ENCODE assay signal across 32 cellular contexts in genomic region chr1:61313906-61314422, GRCh38.
"Had no signal": no experiment of that assay in that cellular context is flagged by ENCODE, and none has a peak within 500 bp of the region (broad histone marks: within the 10 kb centered on the region; RNA-seq: fewer than 3 reads in every experiment).

No MANE protein-coding gene starts in this region.

- H3K36me3 Mint-ChIP-seq: activated naive CD4-positive, alpha-beta T cell treated with anti-CD3 and anti-CD28 coated beads, Interleukin-2, amount 50 U/mL, for 24 hours had no signal

- H3K4me3 Mint-ChIP-seq: activated CD4-positive, alpha-beta memory T cell treated with anti-CD3 and anti-CD28 coated beads, Interleukin-2, amount 10 ng/mL, durations not matched to agents 7 days and 5 days; activated CD4-positive, alpha-beta T cell treated with anti-CD3 and anti-CD28 coated beads, Interleukin-2, amount 10 ng/mL, durations not matched to agents 7 days and 5 days; activated naive CD4-positive, alpha-beta T cell treated with anti-CD3 and anti-CD28 coated beads, Interleukin-2, amount 50 U/mL, for 24 hours; activated naive CD8-positive, alpha-beta T cell treated with anti-CD3 and anti-CD28 coated beads, Interleukin-2, amount 50 U/mL, for 24 hours; activated T-cell treated with anti-CD3 and anti-CD28 coated beads, Interleukin-2, amount 50 U/mL, for 4 hours; activated T-helper 17 cell treated with anti-CD3 and anti-CD28 coated beads, Interleukin-2, amount 50 U/mL, for 72 hours; nephron; stimulated activated naive CD8-positive, alpha-beta T cell treated with anti-CD3 and anti-CD28 coated beads, Interleukin-15, Interleukin-2, amounts not matched to agents 100 ng/mL and 50 ng/mL, for 24 hours; T-helper 17 cell had no signal

- H3K27me3 Mint-ChIP-seq: activated CD4-positive, alpha-beta memory T cell treated with anti-CD3 and anti-CD28 coated beads, Interleukin-2, amount 10 ng/mL, durations not matched to agents 7 days and 5 days; activated naive CD4-positive, alpha-beta T cell treated with anti-CD3 and anti-CD28 coated beads, Interleukin-2, amount 50 U/mL, for 24 hours; activated naive CD8-positive, alpha-beta T cell treated with anti-CD3 and anti-CD28 coated beads, Interleukin-2, amount 50 U/mL, for 24 hours; activated T-helper 17 cell treated with anti-CD3 and anti-CD28 coated beads, Interleukin-2, amount 50 U/mL, for 72 hours; stimulated activated naive CD8-positive, alpha-beta T cell treated with anti-CD3 and anti-CD28 coated beads, Interleukin-15, Interleukin-2, amounts not matched to agents 100 ng/mL and 50 ng/mL, for 24 hours; T-helper 17 cell had no signal

- H3K27me3 ChIP-seq: dorsolateral prefrontal cortex, heart left ventricle, ovary, right lobe of liver, uterus had no signal

- H3K27ac Mint-ChIP-seq: activated CD4-positive, alpha-beta memory T cell treated with anti-CD3 and anti-CD28 coated beads, Interleukin-2, amount 10 ng/mL, durations not matched to agents 7 days and 5 days; activated CD4-positive, alpha-beta T cell treated with anti-CD3 and anti-CD28 coated beads, Interleukin-2, amount 10 ng/mL, durations not matched to agents 7 days and 5 days; activated naive CD4-positive, alpha-beta T cell treated with anti-CD3 and anti-CD28 coated beads, Interleukin-2, amount 50 U/mL, for 24 hours; activated naive CD8-positive, alpha-beta T cell treated with anti-CD3 and anti-CD28 coated beads, Interleukin-2, amount 50 U/mL, for 24 hours; nephron; progenitor cell of endocrine pancreas; stimulated activated naive CD8-positive, alpha-beta T cell treated with anti-CD3 and anti-CD28 coated beads, Interleukin-15, Interleukin-2, amounts not matched to agents 100 ng/mL and 50 ng/mL, for 24 hours; T-helper 17 cell had no signal

- H3K36me3 ChIP-seq: heart left ventricle, ovary, right lobe of liver, thoracic aorta, uterus had no signal

- H3K4me1 Mint-ChIP-seq: activated T-helper 17 cell treated with anti-CD3 and anti-CD28 coated beads, Interleukin-2, amount 50 U/mL, for 72 hours had no signal

- H3K4me3 ChIP-seq: dorsolateral prefrontal cortex, heart left ventricle, ovary, right lobe of liver, thoracic aorta, uterus had no signal

- H3K9me3 ChIP-seq: heart left ventricle, ovary, right lobe of liver, SK-N-SH, thoracic aorta, uterus had no signal

- H3K27ac ChIP-seq: heart left ventricle, ovary, right lobe of liver, uterus had no signal

- ATAC-seq: activated naive CD8-positive, alpha-beta T cell treated with anti-CD3 and anti-CD28 coated beads, Interleukin-2, amount 50 U/mL, for 24 hours; activated T-cell treated with anti-CD3 and anti-CD28 coated beads, Interleukin-2, amount 50 U/mL, for 4 hours; activated T-helper 17 cell treated with anti-CD3 and anti-CD28 coated beads, Interleukin-2, amount 50 U/mL, for 72 hours; left ventricle myocardium superior; right lobe of liver; T-helper 17 cell had no signal

- DNase-seq: activated CD4-positive, alpha-beta memory T cell treated with anti-CD3 and anti-CD28 coated beads, Interleukin-2, amount 10 ng/mL, durations not matched to agents 7 days and 5 days; activated CD4-positive, alpha-beta T cell treated with anti-CD3 and anti-CD28 coated beads for 1 hour; activated CD4-positive, alpha-beta T cell treated with anti-CD3 and anti-CD28 coated beads, Interleukin-2, amount 10 ng/mL, durations not matched to agents 7 days and 5 days; activated CD8-positive, alpha-beta memory T cell treated with anti-CD3 and anti-CD28 coated beads, Interleukin-2, amount 50 U/mL, for 48 hours; activated gamma-delta T cell treated with Interleukin-2 at 50 U/mL for 16 hours; activated naive CD8-positive, alpha-beta T cell treated with anti-CD3 and anti-CD28 coated beads, Interleukin-2, amount 50 U/mL, for 24 hours; activated T-cell treated with anti-CD3 and anti-CD28 coated beads, Interleukin-2, amount 50 U/mL, for 4 hours; amygdala; dorsolateral prefrontal cortex; effector memory CD4-positive, alpha-beta T cell; erythroblast; heart left ventricle; hypothalamus; kidney glomerular epithelial cell; left ventricle myocardium superior; mammary epithelial cell; midbrain; ovary; right lobe of liver; SK-N-SH; stimulated activated CD4-positive, alpha-beta T cell treated with anti-CD3 and anti-CD28 coated beads, Interleukin-2, amount 100 ng/mL, for 48 hours; SW 1271; T-helper 17 cell; T1000; trophoblast cell; uterus had no signal

- H3K9me3 Mint-ChIP-seq: activated naive CD4-positive, alpha-beta T cell treated with anti-CD3 and anti-CD28 coated beads, Interleukin-2, amount 50 U/mL, for 24 hours; activated naive CD8-positive, alpha-beta T cell treated with anti-CD3 and anti-CD28 coated beads, Interleukin-2, amount 50 U/mL, for 24 hours; activated T-cell treated with anti-CD3 and anti-CD28 coated beads, Interleukin-2, amount 50 U/mL, for 4 hours; activated T-helper 17 cell treated with anti-CD3 and anti-CD28 coated beads, Interleukin-2, amount 50 U/mL, for 72 hours; nephron; stimulated activated naive CD8-positive, alpha-beta T cell treated with anti-CD3 and anti-CD28 coated beads, Interleukin-15, Interleukin-2, amounts not matched to agents 100 ng/mL and 50 ng/mL, for 24 hours had no signal
